Comparison of ENCODE assay signal across 8 cellular contexts in genomic region chr17:7632492-7632894, GRCh38. TPM values are rescaled to one million over a fixed set of nuclear protein-coding genes. Genes with fewer than 3 reads are reported as not detected.
DNase-seq lines count a peak whose midpoint lies in the region; ATAC-seq and TF ChIP-seq lines count a peak whose summit lies in the region.

No MANE protein-coding gene starts in this region.

- no TSS peak for BruUV-seq in A673 (replicated peaks; lab: Mats Ljungman, UMichigan)

- CTCF ChIA-PET in A673 (lab: Charles Lee), result interaction anchor here (0.6 to 1.0 kb wide), 3 partner anchors 54 to 84 kb away, joined by 3 to 5 read pairs (median 3); partner anchors contain the start of genes TP53 and WRAP53

- H3K36me3 ChIP-seq in A673 (ENCODE audit: insufficient read depth, low read length, poor library complexity, severe bottlenecking), result no peaks in the 10 kb centered on the region

- H3K4me3 ChIP-seq in A673 (ENCODE audit: low read depth, low read length, poor library complexity, severe bottlenecking), result no peak overlapping the region

- ATAC-seq in left colon, result peak; percentile 49
- no peak for ATAC-seq in HG03280 (IDR thresholded peaks at IDR 0.05; ENCODE audit: unreplicated experiment)
- no peak for ATAC-seq in GM18517 (IDR thresholded peaks at IDR 0.05; ENCODE audit: unreplicated experiment)
- ATAC-seq in GM19395 (IDR thresholded peaks at IDR 0.05; ENCODE audit: unreplicated experiment), result no peak

- H3K4me1 ChIP-seq in A673 (ENCODE audit: insufficient read depth, low read length, poor library complexity, severe bottlenecking), result no peaks in the 10 kb centered on the region

- peak; percentile 58 for DNase-seq in A673 (ENCODE audit: low spot score)
- peak; percentile 82 for DNase-seq in GM03348 (ENCODE audit: low spot score)
- peak; percentile 57 for DNase-seq in NCI-H748 (lab: John Stamatoyannopoulos, UW; ENCODE audit: unreplicated experiment)
- peak; percentile 61 for DNase-seq in astrocyte of the hippocampus (ENCODE audit: low read depth, low spot score)
- peak in 1 of 2 donors; percentile 37 for DNase-seq in left colon

- intact Hi-C loops in A673 (cut with micrococcal nuclease; ENCODE audit: unreplicated experiment) (no loop called here), left colon (cut with DNase I, micrococcal nuclease) (loop anchor here in 1 of 2 donors (10.0 kb wide), 1 partner anchor 52 kb away; the partner anchor contains the start of genes TP53 and WRAP53)

- H3K9me3 ChIP-seq in A673 (ENCODE audit: low read depth, low read length, poor library complexity, severe bottlenecking), result no peaks in the 10 kb centered on the region

- TF ChIP-seq CTCF in A673 (conservative IDR thresholded peaks at IDR 0.05; ENCODE audit: low read depth, low read length), result peak; percentile 59

- POLR2A ChIA-PET in A673 (lab: Charles Lee; ENCODE audit: low non-redundant PET), result no interaction called here

- H3K27ac ChIP-seq in A673 (ENCODE audit: low read depth, low read length, poor library complexity, severe bottlenecking), result no peak overlapping the region

- H3K27me3 ChIP-seq in A673 (replicated peaks; ENCODE audit: insufficient read depth, low read depth, low read length, poor library complexity), result no peaks in the 10 kb centered on the region

RNA-seq across cellular contexts. Expression of gene SHBG, which starts 2.6 kb away (rescaled TPM):
- total RNA-seq in A673 (2021) (0.33 TPM in 1 of 2 replicates, not detected in the other), left colon (not detected)

RNA-seq across cellular contexts. Expression of gene SAT2, which starts 4.9 kb away (rescaled TPM):
- total RNA-seq in A673 (2021) (61.7 and 79.3 TPM in 2 replicates), left colon (10 to 100 TPM; 60.8 to 78.3 TPM)

RNA-seq across cellular contexts. Expression of gene FXR2, which starts 17.8 kb away (rescaled TPM):
- total RNA-seq in A673 (2021), result 101 TPM in 2 replicates
- 10 to 100 TPM; 24.9 to 29.5 TPM for total RNA-seq in left colon

RNA-seq across cellular contexts. Expression of gene ATP1B2, which starts 18.2 kb away (rescaled TPM):
- 3.5 and 5.9 TPM in 2 replicates for total RNA-seq in A673 (2021)
- 1 to 10 TPM in 1 of 2 donors, under 1 TPM in 1; 0.55 to 1.4 TPM for total RNA-seq in left colon

RNA-seq across cellular contexts. Expression of gene SOX15, which starts 42.6 kb away (rescaled TPM):
- total RNA-seq in A673 (2021), result 0.87 and 1.3 TPM in 2 replicates
- total RNA-seq in left colon, result under 1 TPM; 0.58 to 0.84 TPM
